Comparison of ENCODE assay signal across 21 cellular contexts in the genomic region with DNA sequence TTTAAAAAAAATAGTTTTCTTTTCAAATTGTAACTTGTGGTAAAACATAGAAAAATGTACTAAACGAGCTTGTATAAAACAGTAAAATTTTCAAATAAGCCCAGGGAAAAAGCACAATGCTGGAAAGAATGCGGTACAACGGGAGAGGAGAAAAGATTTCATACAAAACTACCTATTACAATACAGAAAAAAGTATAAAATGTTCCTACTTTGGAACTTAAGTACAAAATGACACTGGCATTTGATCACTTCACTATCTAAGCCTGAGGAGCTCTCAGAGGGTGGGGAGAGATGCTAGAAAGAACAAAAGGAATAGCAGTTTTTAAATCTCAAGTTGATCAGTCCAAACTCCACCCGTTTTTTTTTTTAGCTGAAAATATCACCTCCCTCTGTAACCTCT. TPM values are rescaled to one million over a fixed set of nuclear protein-coding genes. Genes with fewer than 3 reads are reported as not detected.
"Had no signal": no experiment of that assay in that cellular context is flagged by ENCODE, and none has a peak within 500 bp of the region (broad histone marks: within the 10 kb centered on the region; RNA-seq: fewer than 3 reads in every experiment).

No MANE protein-coding gene starts in this region.

- H3K27ac ChIP-seq: RWPE1 had no signal

- ATAC-seq: Panc1, PC-3, SK-N-SH treated with all-trans-retinoic acid at 6 μM for 48 hours had no signal

- DNase-seq: KBM-7, NCI-H1092, NCI-H1105 treated with DMSO at 0.1 percent for 48 hours, NCI-H1417 treated with DMSO at 0.1 percent for 48 hours, NCI-H146, NCI-H1694 treated with DMSO at 0.1 percent for 48 hours, NCI-H1930, NCI-H2081, NCI-H2107, NCI-H2227 treated with DMSO at 0.1 percent for 48 hours, NCI-H510A, NCI-H524 treated with DMSO at 0.1 percent for 48 hours, NCI-H69, NCI-H774, PC-3, SHP77 had no signal

RNA-seq across cellular contexts. Expression of a gene that starts 39.5 kb away (rescaled TPM):
- total RNA-seq: HT-29, LHCN-M2 had no signal
